Comparison of ENCODE assay signal across 24 cellular contexts in genomic region chr3:14256046-14256445, GRCh38.
DNase-seq lines count a peak whose midpoint lies in the region; ATAC-seq and TF ChIP-seq lines count a peak whose summit lies in the region.
"Had no signal": no experiment of that assay in that cellular context is flagged by ENCODE, and none has a peak within 500 bp of the region (broad histone marks: within the 10 kb centered on the region; RNA-seq: fewer than 3 reads in every experiment).

No MANE protein-coding gene starts in this region.

- H2AK9ac ChIP-seq in IMR-90 (replicated peaks; ENCODE audit: low read depth, low read length, poor library complexity), result no peak overlapping the region

- H4K8ac ChIP-seq in IMR-90 (ENCODE audit: low read depth in 2 of 2, low read length in 2 of 2), result no peak overlapping the region; a peak in 1 of 4 replicates

- CTCF ChIA-PET in IMR-90 (lab: Yijun Ruan, JAX), result no interaction called here
- CTCF ChIA-PET in PC-9 (lab: Charles Lee), result interaction anchor here (4.0 kb wide), 1 partner anchor 53 kb away, joined by 40 read pairs; no protein-coding TSS in a partner anchor

- H2BK15ac ChIP-seq in IMR-90 (ENCODE audit: low read depth, low read length), result no peak overlapping the region

- no peak for TF ChIP-seq POLR2A in IMR-90 (IDR thresholded peaks at IDR 0.05; ENCODE audit: low read depth, low read length)

- intact Hi-C loops in IMR-90 (cut with micrococcal nuclease) (no loop called here), PC-9 (cut with micrococcal nuclease; ENCODE audit: unreplicated experiment) (loop anchor here (1.0 to 2.0 kb wide), 2 partner anchors 39 to 53 kb away; no protein-coding TSS in a partner anchor)

- H3K9me3 ChIP-seq in IMR-90 (ENCODE audit: control insufficient read depth, insufficient read depth, low read length) (no peaks in the 10 kb centered on the region), PC-9 (ENCODE audit: insufficient read depth, low read depth) (no peaks in the 10 kb centered on the region), MG63 (no peaks in the 10 kb centered on the region)
- H3K9me3 ChIP-seq: heart left ventricle, thoracic aorta, vagina had no signal

- TF ChIP-seq CTCF in IMR-90 (conservative IDR thresholded peaks at IDR 0.05; ENCODE audit: low read depth, low read length) (no peak), PC-9 (conservative IDR thresholded peaks at IDR 0.05) (no peak)

- peaks cover 15% of the 10 kb centered on the region; the same call in 1 of the 2 replicates for H3K9me1 ChIP-seq in IMR-90 (ENCODE audit: insufficient read depth, low read length)

- H3K4me3 ChIP-seq in IMR-90 (ENCODE audit: insufficient read depth, low read depth, low read length), result no peak overlapping the region
- no peak overlapping the region for H3K4me3 ChIP-seq in PC-9
- no peak overlapping the region for H3K4me3 ChIP-seq in MG63
- H3K4me3 ChIP-seq: BLaER1 treated with 17β-estradiol and CSF1 and Interleukin-3, amounts not matched to agents 10 nM and 100 nM; heart left ventricle; skin epidermis; thoracic aorta; vagina had no signal

- no peak overlapping the region for H4K5ac ChIP-seq in IMR-90 (ENCODE audit: low read depth, low read length)

- in situ Hi-C loops in IMR-90 (cut with MboI; ENCODE audit: low sequenced_read_pairs), result no loop called here

- no peaks in the 10 kb centered on the region for H4K20me1 ChIP-seq in IMR-90 (ENCODE audit: insufficient read depth, low read length)
- H4K20me1 ChIP-seq in PC-9 (ENCODE audit: insufficient read depth), result no peaks in the 10 kb centered on the region

- no peak overlapping the region for H3K18ac ChIP-seq in IMR-90 (ENCODE audit: low read depth, low read length)

- peak overlapping the region; percentile 10; the same call in 1 of the 2 replicates for H2AK5ac ChIP-seq in IMR-90 (ENCODE audit: low read depth, low read length)

- H3K4ac ChIP-seq in IMR-90 (ENCODE audit: low read depth, low read length), result peak overlapping the region; percentile 27; the same call in 1 of the 2 replicates

- H3K36me3 ChIP-seq in IMR-90 (ENCODE audit: control insufficient read depth, insufficient read depth, low read length), result no peaks in the 10 kb centered on the region
- no peaks in the 10 kb centered on the region for H3K36me3 ChIP-seq in PC-9 (ENCODE audit: low read depth)
- no peaks in the 10 kb centered on the region for H3K36me3 ChIP-seq in MG63
- H3K36me3 ChIP-seq: BLaER1 treated with 17β-estradiol and CSF1 and Interleukin-3, amounts not matched to agents 10 nM and 100 nM; heart left ventricle; thoracic aorta; vagina had no signal

- no peak overlapping the region; the same call in 1 of the 2 replicates for H3K14ac ChIP-seq in IMR-90 (replicated peaks; ENCODE audit: low read depth, low read length)

- no TSS peak for BruUV-seq in IMR-90 (replicated peaks; lab: Mats Ljungman, UMichigan)
- no TSS peak for BruUV-seq in PC-9 (replicated peaks; lab: Mats Ljungman, UMichigan)

- WGBS in IMR-90 (ENCODE audit: extremely low coverage in 2 of 2, insufficient read length in 1 of 2), 2 experiments, result no CpG with 5 or more reads among the region's 2 CpGs

- dilution Hi-C loops in IMR-90 (cut with HindIII; ENCODE audit: low sequenced_read_pairs, unreplicated experiment), result no loop called here

- H2AFZ ChIP-seq in IMR-90 (replicated peaks; ENCODE audit: low read length, poor library complexity) (no peak overlapping the region), PC-9 (no peak overlapping the region)

- no peaks in the 10 kb centered on the region for H3K79me2 ChIP-seq in PC-9 (ENCODE audit: low read depth)

- H3K79me1 ChIP-seq in IMR-90 (ENCODE audit: low read depth in 1 of 2, low read length in 2 of 2), result no peaks in the 10 kb centered on the region

- no peak for TF ChIP-seq RAD21 in IMR-90 (IDR thresholded peaks at IDR 0.05; ENCODE audit: low read length)

- peak overlapping the region; percentile 48; the same call in 1 of the 2 replicates for H2BK120ac ChIP-seq in IMR-90 (ENCODE audit: low read depth, low read length)

- H3K4me1 ChIP-seq in IMR-90 (ENCODE audit: control insufficient read depth, insufficient read depth, low read length), result peaks cover 13% of the 10 kb centered on the region
- peaks cover 37% of the 10 kb centered on the region for H3K4me1 ChIP-seq in PC-9 (replicated peaks; ENCODE audit: insufficient read depth)
- H3K4me1 ChIP-seq: BLaER1 treated with 17β-estradiol and CSF1 and Interleukin-3, amounts not matched to agents 10 nM and 100 nM; vagina had no signal

- no peak overlapping the region for H3K56ac ChIP-seq in IMR-90 (ENCODE audit: extremely low read depth, insufficient read depth, low read length)

- H3K23ac ChIP-seq in IMR-90 (ENCODE audit: low read depth, low read length), result no peak overlapping the region

- no peak overlapping the region for H2BK5ac ChIP-seq in IMR-90 (ENCODE audit: low read depth, low read length, poor library complexity, severe bottlenecking)

- no peak for ATAC-seq in IMR-90 (ENCODE audit: low read depth)
- no peak for ATAC-seq in HG03457 (IDR thresholded peaks at IDR 0.05; ENCODE audit: unreplicated experiment)
- no peak for ATAC-seq in GM19463 (IDR thresholded peaks at IDR 0.05; ENCODE audit: unreplicated experiment)
- ATAC-seq: effector memory CD8-positive, alpha-beta T cell; stimulated activated naive CD8-positive, alpha-beta T cell treated with anti-CD3 and anti-CD28 coated beads, Interleukin-15, Interleukin-2, amounts not matched to agents 100 U/mL and 50 U/mL, for 24 hours had no signal

- H3F3A ChIP-seq in PC-9 (ENCODE audit: insufficient read depth, low read depth), result peaks cover 15% of the 10 kb centered on the region

- H3K27ac ChIP-seq in IMR-90 (ENCODE audit: insufficient read depth, low read length), result no peak overlapping the region
- no peak overlapping the region for H3K27ac ChIP-seq in PC-9
- H3K27ac ChIP-seq: BLaER1 treated with 17β-estradiol and CSF1 and Interleukin-3, amounts not matched to agents 10 nM and 100 nM; heart left ventricle; HL-60; thoracic aorta; vagina had no signal

- H3K9ac ChIP-seq in IMR-90 (ENCODE audit: low read depth, low read length), result no peak overlapping the region
- H3K9ac ChIP-seq: BLaER1 treated with 17β-estradiol and CSF1 and Interleukin-3, amounts not matched to agents 10 nM and 100 nM had no signal

- 0 out of 2 replicates have a peak overlapping the region, but pooled peaks have one; percentile 12 for H2BK20ac ChIP-seq in IMR-90 (ENCODE audit: low read depth, low read length)

- no peaks in the 10 kb centered on the region for H3K9me2 ChIP-seq in PC-9 (ENCODE audit: insufficient read depth)

- H3K4me2 ChIP-seq in IMR-90 (ENCODE audit: low read depth, low read length) (no peak overlapping the region), PC-9 (peak overlapping the region; percentile 52)
- H3K4me2 ChIP-seq: BLaER1 treated with 17β-estradiol and CSF1 and Interleukin-3, amounts not matched to agents 10 nM and 100 nM had no signal

- no peaks in the 10 kb centered on the region for H3K27me3 ChIP-seq in IMR-90 (ENCODE audit: control insufficient read depth, insufficient read depth, low read length)
- no peaks in the 10 kb centered on the region for H3K27me3 ChIP-seq in PC-9 (ENCODE audit: insufficient read depth, low read depth)
- H3K27me3 ChIP-seq in MG63, result no peaks in the 10 kb centered on the region
- H3K27me3 ChIP-seq: vagina had no signal

- peak overlapping the region; percentile 33; the same call in 1 of the 2 replicates for H4K91ac ChIP-seq in IMR-90 (ENCODE audit: insufficient read depth, low read depth, low read length)

- POLR2A ChIA-PET in IMR-90 (lab: Charles Lee; ENCODE audit: unreplicated experiment), result no interaction called here
- POLR2A ChIA-PET in PC-9 (lab: Charles Lee; ENCODE audit: unreplicated experiment), result interaction anchor here (0.6 to 0.7 kb wide), 2 partner anchors 36 to 176 kb away, joined by 4 read pairs; no protein-coding TSS in a partner anchor

- no peak for DNase-seq in IMR-90
- no peak for DNase-seq in PC-9
- peak; percentile 59 for DNase-seq in astrocyte of the hippocampus (ENCODE audit: low read depth, low spot score)
- peak; percentile 30 for DNase-seq in kidney tubule cell (ENCODE audit: low spot score)
- DNase-seq in MG63, result no peak
- no peak for DNase-seq in DMS153 (lab: John Stamatoyannopoulos, UW)
- DNase-seq: activated B cell treated with CpG ODN at 0.5 μM for 24 hours; activated CD4-positive, alpha-beta T cell treated with anti-CD3 and anti-CD28 coated beads, Interleukin-2, amount 50 U/mL, for 48 hours; activated CD8-positive, alpha-beta memory T cell treated with anti-CD3 and anti-CD28 coated beads, Interleukin-2, amount 50 U/mL, for 48 hours; activated naive CD4-positive, alpha-beta T cell treated with anti-CD3 and anti-CD28 coated beads, Interleukin-2, amount 10 ng/mL, durations not matched to agents 7 days and 5 days; amniotic stem cell; effector memory CD8-positive, alpha-beta T cell; foreskin fibroblast; heart left ventricle; NCI-H1092; NCI-H2029; stimulated activated naive CD8-positive, alpha-beta T cell treated with anti-CD3 and anti-CD28 coated beads, Interleukin-15, Interleukin-2, amounts not matched to agents 100 U/mL and 50 U/mL, for 24 hours had no signal

TF ChIP-seq in IMR-90, 13 proteins besides CTCF, POLR2A, EP300 and RAD21:
- TF ChIP-seq RFX5 (IDR thresholded peaks at IDR 0.05; ENCODE audit: low read depth, low read length), result no peak

Comparison
In these comparisons a context has a peak if more than half of its experiments do, and no peak if none do; other contexts are left out.
1. DNase-seq: peak in astrocyte of the hippocampus (single experiment) and kidney tubule cell (single experiment); none in IMR-90 (single experiment), PC-9 (0 of 2), MG63 (single experiment) and DMS153 (single experiment).